In the genomic region with DNA sequence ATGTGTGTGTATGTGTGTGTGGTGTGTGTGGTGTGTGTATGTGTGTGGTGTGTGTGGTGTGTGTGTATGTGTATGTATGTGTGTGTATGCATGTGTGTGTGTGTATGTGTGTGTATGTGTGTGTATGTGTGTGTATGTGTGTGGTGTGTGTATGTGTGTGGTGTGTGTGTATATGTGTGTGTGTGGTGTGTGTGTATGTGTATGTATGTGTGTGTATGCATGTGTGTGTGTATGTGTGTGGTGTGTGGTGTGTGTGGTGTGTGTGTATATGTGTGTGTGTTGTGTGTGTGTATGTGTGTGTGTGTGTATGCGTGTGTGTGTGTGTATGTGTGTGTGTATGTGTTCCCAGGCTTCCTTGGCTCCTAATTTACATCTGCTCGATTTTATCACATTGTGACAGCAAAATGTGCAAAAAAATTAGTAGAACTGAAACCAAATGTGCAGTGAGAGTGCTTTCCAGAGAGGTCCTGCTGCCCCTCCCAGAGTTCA, we compare ENCODE assay signal across 11 cellular contexts.
"Had no signal": no experiment of that assay in that cellular context is flagged by ENCODE, and none has a peak within 500 bp of the region (broad histone marks: within the 10 kb centered on the region; RNA-seq: fewer than 3 reads in every experiment).

No MANE protein-coding gene starts in this region.

- H3K9me3 Mint-ChIP-seq: activated naive CD4-positive, alpha-beta T cell treated with anti-CD3 and anti-CD28 coated beads, Interleukin-2, amount 50 U/mL, for 24 hours; natural killer cell treated with Interleukin-12 subunit alpha and Interleukin-12 subunit beta and Interleukin-15 and Interleukin-18, amount 100 ng/mL, for 72 hours had no signal

- H3K27me3 ChIP-seq: brain microvascular endothelial cell had no signal

- H3K27ac ChIP-seq: heart left ventricle, upper lobe of right lung had no signal

- FAIRE-seq: endometrium had no signal

- H3K4me1 ChIP-seq: heart left ventricle, upper lobe of right lung had no signal

- DNase-seq: activated CD4-positive, alpha-beta T cell treated with anti-CD3 and anti-CD28 coated beads, Interleukin-2, amount 50 U/mL, for 1 hour; cerebellar nuclear complex; heart left ventricle; stimulated activated CD4-positive, alpha-beta T cell treated with anti-CD3 and anti-CD28 coated beads, Interleukin-12 subunit alpha, Interleukin-12 subunit beta, amount 100 ng/mL, for 4 hours; stimulated activated naive CD4-positive, alpha-beta T cell; upper lobe of right lung had no signal

- H3K4me1 Mint-ChIP-seq: activated naive CD4-positive, alpha-beta T cell treated with anti-CD3 and anti-CD28 coated beads, Interleukin-2, amount 50 U/mL, for 24 hours had no signal

- H3K36me3 ChIP-seq: brain microvascular endothelial cell, heart left ventricle, upper lobe of right lung had no signal

- H3K27ac Mint-ChIP-seq: activated naive CD4-positive, alpha-beta T cell treated with anti-CD3 and anti-CD28 coated beads, Interleukin-2, amount 50 U/mL, for 24 hours; natural killer cell treated with Interleukin-12 subunit alpha and Interleukin-12 subunit beta and Interleukin-15 and Interleukin-18, amount 100 ng/mL, for 72 hours; T-helper 1 cell treated with Interleukin-12 subunit alpha and Interleukin-12 subunit beta and Interleukin-4 antibody, amounts not matched to agents 30 μg/mL and 1 μg/mL, for 36 hours had no signal

- H3K4me3 ChIP-seq: heart left ventricle, upper lobe of right lung had no signal

- H3K36me3 Mint-ChIP-seq: activated naive CD4-positive, alpha-beta T cell treated with anti-CD3 and anti-CD28 coated beads, Interleukin-2, amount 50 U/mL, for 24 hours; natural killer cell treated with Interleukin-12 subunit alpha and Interleukin-12 subunit beta and Interleukin-15 and Interleukin-18, amount 100 ng/mL, for 72 hours had no signal

- H3K4me3 Mint-ChIP-seq: activated naive CD4-positive, alpha-beta T cell treated with anti-CD3 and anti-CD28 coated beads, Interleukin-2, amount 50 U/mL, for 24 hours; natural killer cell treated with Interleukin-12 subunit alpha and Interleukin-12 subunit beta and Interleukin-15 and Interleukin-18, amount 100 ng/mL, for 72 hours; T-helper 1 cell treated with Interleukin-12 subunit alpha and Interleukin-12 subunit beta and Interleukin-4 antibody, amounts not matched to agents 30 μg/mL and 1 μg/mL, for 36 hours had no signal

- H3K9me3 ChIP-seq: upper lobe of right lung had no signal
